Comparison of ENCODE assay signal across 18 cellular contexts in the genomic region with DNA sequence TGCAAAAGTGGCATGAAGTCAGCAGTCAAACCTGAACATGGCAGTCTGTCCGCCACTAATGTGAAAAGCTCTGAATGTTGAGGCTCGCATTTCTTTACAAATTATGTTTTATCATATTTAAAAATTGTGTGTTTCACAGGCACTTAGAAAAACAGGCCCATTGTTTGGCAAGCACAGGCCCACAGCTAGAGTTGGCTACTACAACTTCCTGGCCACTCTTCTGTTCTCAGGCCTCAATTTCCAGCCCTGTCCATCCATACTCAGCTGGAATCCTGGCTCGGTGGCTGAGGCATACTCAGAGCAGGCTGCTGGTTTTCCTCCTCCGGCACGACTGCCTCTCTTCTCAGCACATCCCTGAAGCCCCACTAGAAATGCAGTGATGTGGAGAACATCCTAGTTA. TPM values are rescaled to one million over a fixed set of nuclear protein-coding genes. Genes with fewer than 3 reads are reported as not detected.
"Had no signal": no experiment of that assay in that cellular context is flagged by ENCODE, and none has a peak within 500 bp of the region (broad histone marks: within the 10 kb centered on the region; RNA-seq: fewer than 3 reads in every experiment).

No MANE protein-coding gene starts in this region.

- ATAC-seq: activated CD4-positive, CD25-positive, alpha-beta regulatory T cell treated with anti-CD3 and anti-CD28 coated beads, Interleukin-2, amount 50 U/mL, for 24 hours; left cardiac atrium; lower lobe of right lung; naive thymus-derived CD4-positive, alpha-beta T cell; right cardiac atrium; SK-N-SH treated with all-trans-retinoic acid at 6 μM for 48 hours; stimulated activated naive B cell treated with anti-CD40 and anti-IgM and Interleukin-4, amounts not matched to agents 10 μg/mL and 1 μg/mL and 100 μg/mL, for 72 hours had no signal

- H3K27me3 ChIP-seq: esophagus squamous epithelium, spleen had no signal

- H3K9me3 Mint-ChIP-seq: activated naive CD8-positive, alpha-beta T cell treated with anti-CD3 and anti-CD28 coated beads, Interleukin-2, amount 10 ng/mL, durations not matched to agents 7 days and 5 days; stimulated activated naive B cell treated with anti-CD40 and anti-IgM and Interleukin-4, amounts not matched to agents 10 μg/mL and 1 μg/mL and 100 μg/mL, for 72 hours; T-helper 2 cell treated with Interferon-gamma antibody and Interleukin-4, amounts not matched to agents 5 μg/mL and 100 μg/mL, for 36 hours had no signal

- H3K36me3 ChIP-seq: esophagus squamous epithelium, lower lobe of right lung, spleen had no signal

- DNase-seq: activated CD8-positive, alpha-beta memory T cell treated with anti-CD3 and anti-CD28 coated beads for 24 hours; activated gamma-delta T cell; activated naive CD8-positive, alpha-beta T cell treated with anti-CD3 and anti-CD28 coated beads, Interleukin-2, amount 10 ng/mL, durations not matched to agents 7 days and 5 days; aorta; esophagus squamous epithelium; foreskin fibroblast; left cardiac atrium; lower lobe of right lung; naive thymus-derived CD4-positive, alpha-beta T cell; right cardiac atrium; spleen; stimulated activated CD4-positive, alpha-beta T cell treated with anti-CD3 and anti-CD28 coated beads, Interleukin-1b, Interleukin-23, amount 100 ng/mL, for 48 hours; stimulated activated naive B cell treated with anti-CD40 and anti-IgM and Interleukin-4, amounts not matched to agents 10 μg/mL and 1 μg/mL and 100 μg/mL, for 72 hours had no signal

- H3K36me3 Mint-ChIP-seq: naive thymus-derived CD4-positive, alpha-beta T cell; stimulated activated naive B cell treated with anti-CD40 and anti-IgM and Interleukin-4, amounts not matched to agents 10 μg/mL and 1 μg/mL and 100 μg/mL, for 72 hours had no signal

- H3K27me3 Mint-ChIP-seq: activated naive CD8-positive, alpha-beta T cell treated with anti-CD3 and anti-CD28 coated beads, Interleukin-2, amount 10 ng/mL, durations not matched to agents 7 days and 5 days had no signal

- H3K4me3 Mint-ChIP-seq: activated naive CD8-positive, alpha-beta T cell treated with anti-CD3 and anti-CD28 coated beads, Interleukin-2, amount 10 ng/mL, durations not matched to agents 7 days and 5 days; naive thymus-derived CD4-positive, alpha-beta T cell; stimulated activated naive B cell treated with anti-CD40 and anti-IgM and Interleukin-4, amounts not matched to agents 10 μg/mL and 1 μg/mL and 100 μg/mL, for 72 hours; T-helper 2 cell treated with Interferon-gamma antibody and Interleukin-4, amounts not matched to agents 5 μg/mL and 100 μg/mL, for 36 hours had no signal

- H3K9me3 ChIP-seq: esophagus squamous epithelium, lower lobe of right lung, spleen had no signal

- H3K4me3 ChIP-seq: esophagus squamous epithelium, lower lobe of right lung, spleen had no signal

- H3K27ac Mint-ChIP-seq: stimulated activated naive B cell treated with anti-CD40 and anti-IgM and Interleukin-4, amounts not matched to agents 10 μg/mL and 1 μg/mL and 100 μg/mL, for 72 hours; T-helper 2 cell treated with Interferon-gamma antibody and Interleukin-4, amounts not matched to agents 5 μg/mL and 100 μg/mL, for 36 hours had no signal

RNA-seq across cellular contexts. Expression of gene C2CD4B, which starts 44.3 kb away (rescaled TPM):
- total RNA-seq: activated naive CD8-positive, alpha-beta T cell treated with anti-CD3 and anti-CD28 coated beads, Interleukin-2, amount 10 ng/mL, durations not matched to agents 7 days and 5 days had no signal
- polyA plus RNA-seq: naive thymus-derived CD4-positive, alpha-beta T cell had no signal

RNA-seq across cellular contexts. Expression of gene C2CD4A, which starts 54.0 kb away (rescaled TPM):
- total RNA-seq: activated naive CD8-positive, alpha-beta T cell treated with anti-CD3 and anti-CD28 coated beads, Interleukin-2, amount 10 ng/mL, durations not matched to agents 7 days and 5 days; left cardiac atrium; naive thymus-derived CD4-positive, alpha-beta T cell; posterior vena cava; right cardiac atrium; spleen; temporal lobe had no signal
- polyA plus RNA-seq: aorta; naive thymus-derived CD4-positive, alpha-beta T cell had no signal
